Comparison of ENCODE assay signal across 8 cellular contexts in genomic region chr3:48505968-48506367, GRCh38. TPM values are rescaled to one million over a fixed set of nuclear protein-coding genes. Genes with fewer than 3 reads are reported as not detected.
"Had no signal": no experiment of that assay in that cellular context is flagged by ENCODE, and none has a peak within 500 bp of the region (broad histone marks: within the 10 kb centered on the region; RNA-seq: fewer than 3 reads in every experiment).

No MANE protein-coding gene starts in this region.

RNA-seq across cellular contexts. Expression of gene UCN2, which starts 57.6 kb away (rescaled TPM):
- total RNA-seq: activated CD8-positive, alpha-beta T cell treated with anti-CD3 and anti-CD28 coated beads, Interleukin-2, amount 10 ng/mL, durations not matched to agents 7 days and 5 days; activated T-cell treated with anti-CD3 and anti-CD28 coated beads, Interleukin-2, amount 50 U/mL, for 72 hours; dermis microvascular lymphatic vessel endothelial cell; lung microvascular endothelial cell; natural killer cell; sigmoid colon; temporal lobe; upper lobe of right lung had no signal
